1 cellular context compared by ENCODE assay signal in genomic region chr4:112636688-112637551, GRCh38.
TF ChIP-seq lines count a peak whose summit lies in the region.

Gene LARP7, plus strand, starts transcription at chr4:112637143. Its CDS starts 7,527 bp downstream, at chr4:112644670.
Gene ZGRF1, minus strand, starts transcription at chr4:112636909. Its CDS starts 3,733 bp downstream, at chr4:112633176.

TF ChIP-seq in H1, 55 proteins besides CTCF, POLR2A, EP300 and RAD21:
- TF ChIP-seq RXRA (IDR thresholded peaks at IDR 0.05; ENCODE audit: insufficient read depth, low read depth, low read length) (no peak), BCL11A (IDR thresholded peaks at IDR 0.05; ENCODE audit: low read depth in 2 of 2, low read length in 2 of 2) (no peak), MAX (IDR thresholded peaks at IDR 0.05) (peak; percentile 39; the same call in 1 of the 2 replicates), POLR2AphosphoS5 (IDR thresholded peaks at IDR 0.05; ENCODE audit: low read depth, low read length) (no peak; the same call in none of the 2 replicates), SRF (IDR thresholded peaks at IDR 0.05; ENCODE audit: low read depth, low read length) (peak; percentile 66), BRCA1 (IDR thresholded peaks at IDR 0.05; ENCODE audit: low read depth, low read length) (0 out of 2 replicates have a peak, but pooled peaks have one; percentile 43), SUZ12 (IDR thresholded peaks at IDR 0.05; ENCODE audit: low read length) (no peak), RFX5 (IDR thresholded peaks at IDR 0.05; ENCODE audit: borderline replicate concordance, low read depth, low read length) (no peak), E2F6 (IDR thresholded peaks at IDR 0.05) (peak; percentile 48; the same call in 1 of the 2 replicates), GABPA (IDR thresholded peaks at IDR 0.05; ENCODE audit: borderline replicate concordance, insufficient read depth, low read length) (no peak), JUND (IDR thresholded peaks at IDR 0.05; ENCODE audit: low read length) (peak; percentile 90), CBX8 (IDR thresholded peaks at IDR 0.05; ENCODE audit: borderline replicate concordance, low read depth, low read length) (no peak), CTBP2 (IDR thresholded peaks at IDR 0.05; ENCODE audit: borderline replicate concordance, insufficient read depth, insufficient read length, low read length) (no peak), NRF1 (IDR thresholded peaks at IDR 0.05; ENCODE audit: low read depth, low read length) (peak; percentile 65), TBP (IDR thresholded peaks at IDR 0.05; ENCODE audit: low read depth, low read length) (peak; percentile 54), SIRT6 (IDR thresholded peaks at IDR 0.05; ENCODE audit: low read length) (no peak), SIX5 (IDR thresholded peaks at IDR 0.05; ENCODE audit: low read depth, low read length) (no peak), SP1 (IDR thresholded peaks at IDR 0.05; ENCODE audit: low read depth, low read length) (peak; percentile 72), TEAD4 (IDR thresholded peaks at IDR 0.05; ENCODE audit: low read depth, low read length) (no peak; the same call in 1 of the 2 replicates), GTF2F1 (IDR thresholded peaks at IDR 0.05; ENCODE audit: borderline replicate concordance, low read depth, low read length) (no peak; the same call in 1 of the 2 replicates), ATF3 (IDR thresholded peaks at IDR 0.05; ENCODE audit: insufficient read depth, low read depth, low read length) (peak; percentile 46; the same call in 1 of the 2 replicates), ATF2 (IDR thresholded peaks at IDR 0.05; ENCODE audit: low read length) (no peak), EGR1 (IDR thresholded peaks at IDR 0.05; ENCODE audit: borderline replicate concordance, low read depth, low read length) (0 out of 2 replicates have a peak, but pooled peaks have one; percentile 7), RBBP5 (IDR thresholded peaks at IDR 0.05; ENCODE audit: borderline replicate concordance, low read depth, low read length) (peak; percentile 97), CBX5 (IDR thresholded peaks at IDR 0.05; ENCODE audit: low read depth, low read length) (no peak), YY1 (IDR thresholded peaks at IDR 0.05; ENCODE audit: low read depth, low read length) (no peak), TCF12 (IDR thresholded peaks at IDR 0.05; ENCODE audit: low read depth, low read length) (no peak), CREB1 (IDR thresholded peaks at IDR 0.05) (peak; percentile 98), USF2 (IDR thresholded peaks at IDR 0.05; ENCODE audit: low read length) (no peak), EZH2 (IDR thresholded peaks at IDR 0.05; ENCODE audit: low read depth, low read length, severe bottlenecking) (no peak), RNF2 (IDR thresholded peaks at IDR 0.05; ENCODE audit: borderline replicate concordance, low read depth, low read length, missing control alignments, poor library complexity, severe bottlenecking) (no peak), BACH1 (IDR thresholded peaks at IDR 0.05; ENCODE audit: low read length) (no peak), CEBPB (IDR thresholded peaks at IDR 0.05; ENCODE audit: low read depth, low read length) (peak; percentile 25; the same call in 1 of the 2 replicates), KDM4A (IDR thresholded peaks at IDR 0.05; ENCODE audit: low read depth, low read length, severe bottlenecking) (peak; percentile 86), KDM1A (IDR thresholded peaks at IDR 0.05; ENCODE audit: borderline replicate concordance, low read length) (no peak), NANOG (IDR thresholded peaks at IDR 0.05; ENCODE audit: insufficient read depth, low read depth, low read length, poor library complexity, severe bottlenecking) (no peak), TAF1 (IDR thresholded peaks at IDR 0.05; ENCODE audit: low read depth, low read length) (peak; percentile 83), JUN (IDR thresholded peaks at IDR 0.05; ENCODE audit: low read depth, low read length) (0 out of 2 replicates have a peak, but pooled peaks have one; percentile 50), SAP30 (IDR thresholded peaks at IDR 0.05; ENCODE audit: insufficient read depth, insufficient replicate concordance, low read length) (peak; percentile 99), SP2 (IDR thresholded peaks at IDR 0.05; ENCODE audit: low read length) (0 out of 2 replicates have a peak, but pooled peaks have one; percentile 5), MAFK (IDR thresholded peaks at IDR 0.05; ENCODE audit: low read depth, low read length) (no peak), POU5F1 (IDR thresholded peaks at IDR 0.05; ENCODE audit: low read depth, low read length) (no peak), CHD2 (IDR thresholded peaks at IDR 0.05; ENCODE audit: low read length) (0 out of 2 replicates have a peak, but pooled peaks have one; percentile 26), ASH2L (IDR thresholded peaks at IDR 0.05; ENCODE audit: low read length) (peak; percentile 99), PHF8 (conservative IDR thresholded peaks at IDR 0.05; ENCODE audit: low read depth, low read length) (peak; percentile 73), CHD1 (IDR thresholded peaks at IDR 0.05; ENCODE audit: low read depth, low read length) (no peak), HDAC2 (IDR thresholded peaks at IDR 0.05; ENCODE audit: borderline replicate concordance in 1 of 2, low read depth in 2 of 2, low read length in 2 of 2) (peak; percentile 87 to 99; a peak in 3 of 4 replicates), SP4 (IDR thresholded peaks at IDR 0.05; ENCODE audit: low read length) (peak; percentile 89), CHD7 (IDR thresholded peaks at IDR 0.05; ENCODE audit: insufficient replicate concordance, low read length) (no peak), FOSL1 (IDR thresholded peaks at IDR 0.05; ENCODE audit: insufficient read depth, low read depth, low read length) (no peak), TAF7 (optimal IDR thresholded peaks at IDR 0.05; ENCODE audit: borderline replicate concordance, low read depth, low read length) (peak; percentile 73), KDM5A (IDR thresholded peaks at IDR 0.05; ENCODE audit: low read length) (peak; percentile 92), SIN3A (conservative IDR thresholded peaks at IDR 0.05 in 1 of 2, IDR thresholded peaks at IDR 0.05 in 1 of 2; ENCODE audit: low read depth in 1 of 2, low read length in 2 of 2) (peak; percentile 92 to 100), ZNF274 (IDR thresholded peaks at IDR 0.05; ENCODE audit: borderline replicate concordance, extremely low read depth, low read length) (no peak), HDAC6 (IDR thresholded peaks at IDR 0.05; ENCODE audit: low read depth, low read length) (no peak)
TF ChIP-seq in H1: peak in this region for 26.
